24 cellular contexts compared by ENCODE assay signal in the genomic region with DNA sequence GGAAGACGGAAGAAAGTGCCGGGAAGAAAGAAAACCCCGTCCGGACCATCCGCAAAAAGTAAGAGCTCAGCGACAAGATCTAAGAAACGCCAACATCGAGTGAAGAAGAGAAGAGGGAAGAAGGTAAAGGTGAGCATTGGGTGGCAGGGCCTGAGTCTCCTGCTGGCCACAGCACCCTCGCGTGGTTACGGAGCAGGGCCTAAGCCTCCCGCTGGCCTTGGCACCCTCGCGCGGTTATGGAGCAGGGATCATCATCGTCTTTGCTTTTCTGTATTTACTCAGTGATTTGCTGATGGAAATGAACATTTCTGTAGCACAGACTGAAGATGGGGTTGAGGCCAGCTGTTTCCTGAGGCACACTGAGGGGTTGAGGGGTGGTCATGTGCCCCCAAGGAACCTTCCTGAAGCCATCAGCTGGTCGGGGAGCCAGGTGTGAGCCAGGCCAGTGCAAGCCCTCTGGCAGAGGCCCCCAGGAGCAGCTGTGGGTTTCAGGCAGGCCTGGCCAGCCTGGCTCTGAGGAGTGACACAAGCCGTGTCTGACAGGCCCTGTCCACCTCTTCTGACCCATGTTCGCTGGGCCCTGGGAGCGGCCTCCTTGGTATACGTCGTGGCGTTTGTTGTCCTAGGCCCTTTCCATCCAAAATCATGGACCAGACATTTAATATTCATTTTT. TPM values are rescaled to one million over a fixed set of nuclear protein-coding genes. Genes with fewer than 3 reads are reported as not detected.
"Had no signal": no experiment of that assay in that cellular context is flagged by ENCODE, and none has a peak within 500 bp of the region (broad histone marks: within the 10 kb centered on the region; RNA-seq: fewer than 3 reads in every experiment).

No MANE protein-coding gene starts in this region.

- H3K4me1 Mint-ChIP-seq: neural crest cell; stimulated activated memory B cell treated with anti-CD40 and anti-IgM and Interleukin-4, amounts not matched to agents 10 μg/mL and 1 μg/mL and 100 μg/mL, for 72 hours had no signal

- ATAC-seq: heart right ventricle; left lobe of liver; mucosa of descending colon; naive thymus-derived CD8-positive, alpha-beta T cell; right cardiac atrium; stimulated activated memory B cell treated with anti-CD40 and anti-IgM and Interleukin-4, amounts not matched to agents 10 μg/mL and 1 μg/mL and 100 μg/mL, for 72 hours had no signal

- H3K27ac Mint-ChIP-seq: stimulated activated memory B cell treated with anti-CD40 and anti-IgM and Interleukin-4, amounts not matched to agents 10 μg/mL and 1 μg/mL and 100 μg/mL, for 72 hours; stimulated activated naive CD8-positive, alpha-beta T cell treated with anti-CD3 and anti-CD28 coated beads, Interleukin-15, Interleukin-2, amounts not matched to agents 100 ng/mL and 50 ng/mL, for 24 hours had no signal

- H3K27ac ChIP-seq: coronary artery, heart right ventricle, tibial artery, upper lobe of left lung, uterus had no signal

- H3K27me3 ChIP-seq: heart right ventricle, tibial artery, upper lobe of left lung, uterus had no signal

- H3K27me3 Mint-ChIP-seq: naive thymus-derived CD8-positive, alpha-beta T cell; stimulated activated memory B cell treated with anti-CD40 and anti-IgM and Interleukin-4, amounts not matched to agents 10 μg/mL and 1 μg/mL and 100 μg/mL, for 72 hours; stimulated activated naive CD8-positive, alpha-beta T cell treated with anti-CD3 and anti-CD28 coated beads, Interleukin-15, Interleukin-2, amounts not matched to agents 100 ng/mL and 50 ng/mL, for 24 hours had no signal

- DNase-seq: effector CD4-positive, alpha-beta T cell; foreskin melanocyte; heart right ventricle; hypothalamus; islet precursor cell; naive thymus-derived CD8-positive, alpha-beta T cell; posterior cingulate gyrus; right cardiac atrium; stimulated activated CD4-positive, alpha-beta T cell treated with anti-CD3 and anti-CD28 coated beads, Interleukin-4, amount 100 ng/mL, for 1 hour; stimulated activated CD8-positive, alpha-beta memory T cell treated with anti-CD3 and anti-CD28 coated beads, Interleukin-4, amount 100 ng/mL, for 48 hours; tibial artery; uterus had no signal

- H3K36me3 ChIP-seq: uterus had no signal

- H3K4me3 ChIP-seq: coronary artery, heart right ventricle, mucosa of descending colon, tibial artery, upper lobe of left lung, uterus had no signal

- H3K4me1 ChIP-seq: upper lobe of left lung had no signal

- H3K9me3 Mint-ChIP-seq: naive thymus-derived CD8-positive, alpha-beta T cell; neural crest cell; stimulated activated memory B cell treated with anti-CD40 and anti-IgM and Interleukin-4, amounts not matched to agents 10 μg/mL and 1 μg/mL and 100 μg/mL, for 72 hours; stimulated activated naive CD8-positive, alpha-beta T cell treated with anti-CD3 and anti-CD28 coated beads, Interleukin-15, Interleukin-2, amounts not matched to agents 100 ng/mL and 50 ng/mL, for 24 hours had no signal

- H3K4me3 Mint-ChIP-seq: neural crest cell; stimulated activated memory B cell treated with anti-CD40 and anti-IgM and Interleukin-4, amounts not matched to agents 10 μg/mL and 1 μg/mL and 100 μg/mL, for 72 hours; stimulated activated naive CD8-positive, alpha-beta T cell treated with anti-CD3 and anti-CD28 coated beads, Interleukin-15, Interleukin-2, amounts not matched to agents 100 ng/mL and 50 ng/mL, for 24 hours had no signal

- H3K9me3 ChIP-seq: heart right ventricle, mucosa of descending colon, tibial artery, upper lobe of left lung, uterus had no signal

RNA-seq across cellular contexts. Expression of gene CDHR5, which starts 23.0 kb away (rescaled TPM):
- total RNA-seq: dermis microvascular lymphatic vessel endothelial cell; heart right ventricle; lower leg skin; naive thymus-derived CD8-positive, alpha-beta T cell; neural crest cell; osteocyte; right cardiac atrium; temporal lobe had no signal
- polyA plus RNA-seq: heart right ventricle; naive thymus-derived CD8-positive, alpha-beta T cell had no signal

RNA-seq across cellular contexts. Expression of gene SCT, which starts 25.3 kb away (rescaled TPM):
- total RNA-seq: dermis microvascular lymphatic vessel endothelial cell; lower leg skin; naive thymus-derived CD8-positive, alpha-beta T cell; neural crest cell; osteocyte; temporal lobe; uterus had no signal
- polyA plus RNA-seq: esophagus; naive thymus-derived CD8-positive, alpha-beta T cell; right cardiac atrium had no signal

RNA-seq across cellular contexts. Expression of gene DRD4, which starts 35.4 kb away (rescaled TPM):
- total RNA-seq: temporal lobe had no signal
- polyA plus RNA-seq: naive thymus-derived CD8-positive, alpha-beta T cell had no signal
